In genomic region chr16:72728516-72728915, GRCh38 we compare ENCODE assay signal across 34 cellular contexts.
"Had no signal": no experiment of that assay in that cellular context is flagged by ENCODE, and none has a peak within 500 bp of the region (broad histone marks: within the 10 kb centered on the region; RNA-seq: fewer than 3 reads in every experiment).

No MANE protein-coding gene starts in this region.

- DNase-seq: Karpas-422, Kasumi-1, MG63, MM.1S, MV-4-11, NCI-H1048, NCI-H1092, NCI-H1092 treated with DMSO at 0.1 percent for 48 hours, NCI-H1105, NCI-H1105 treated with DMSO at 0.1 percent for 48 hours, NCI-H1417, NCI-H1417 treated with DMSO at 0.1 percent for 48 hours, NCI-H1436, NCI-H1436 treated with DMSO at 0.1 percent for 48 hours, NCI-H146, NCI-H1694, NCI-H1694 treated with DMSO at 0.1 percent for 48 hours, NCI-H187, NCI-H187 treated with DMSO at 0.1 percent for 48 hours, NCI-H1930, NCI-H2029, NCI-H2029 treated with DMSO at 0.1 percent for 48 hours, NCI-H2081, NCI-H2081 treated with DMSO at 0.1 percent for 48 hours, NCI-H2107, NCI-H2171, NCI-H2171 treated with DMSO at 0.1 percent for 48 hours, NCI-H2227 treated with DMSO at 0.1 percent for 48 hours, NCI-H226, NCI-H345, NCI-H446, NCI-H446 treated with DMSO at 0.1 percent for 48 hours, NCI-H510A had no signal

- H3K27ac ChIP-seq: KMS-11 had no signal

- H3K36me3 ChIP-seq: MG63 had no signal

- H3K9ac ChIP-seq: KMS-11 had no signal

- H3K27me3 ChIP-seq: MG63 had no signal

- H3K9me3 ChIP-seq: MG63 had no signal

- H3K4me3 ChIP-seq: MG63 had no signal
